ENCODE assay signal across 2 cellular contexts in genomic region chr1:161285113-161285512, GRCh38.
TF ChIP-seq lines count a peak whose summit lies in the region.

No MANE protein-coding gene starts in this region.

TF ChIP-seq in GM23338, 12 proteins besides CTCF, POLR2A, EP300 and RAD21:
- TF ChIP-seq EZH2 (IDR thresholded peaks at IDR 0.05; ENCODE audit: low read depth, unreplicated experiment) (no peak), ETS1 (IDR thresholded peaks at IDR 0.05) (no peak), CREB1 (CRISPR knock-in tag; IDR thresholded peaks at IDR 0.05; ENCODE audit: low read depth) (no peak), JUNB (IDR thresholded peaks at IDR 0.05; ENCODE audit: unreplicated experiment) (no peak), ZNF331 (CRISPR knock-in tag; IDR thresholded peaks at IDR 0.05; ENCODE audit: low read depth) (no peak), ZNF114 (CRISPR knock-in tag; IDR thresholded peaks at IDR 0.05) (no peak), EZH2phosphoT487 (IDR thresholded peaks at IDR 0.05; ENCODE audit: unreplicated experiment) (no peak), NANOG (IDR thresholded peaks at IDR 0.05; ENCODE audit: borderline replicate concordance) (no peak), POLR2AphosphoS5 (IDR thresholded peaks at IDR 0.05; ENCODE audit: low read depth) (no peak), STAT1 (IDR thresholded peaks at IDR 0.05; ENCODE audit: unreplicated experiment) (no peak)

TF ChIP-seq in K562, 482 proteins besides CTCF, POLR2A, EP300 and RAD21:
- TF ChIP-seq ZNF318 (IDR thresholded peaks at IDR 0.05; ENCODE audit: borderline replicate concordance in 1 of 2, low read depth in 1 of 2) (no peak), PKNOX1 (IDR thresholded peaks at IDR 0.05) (no peak), RBBP5 (IDR thresholded peaks at IDR 0.05; ENCODE audit: borderline replicate concordance, insufficient read depth, low read length, poor library complexity, severe bottlenecking) (no peak), TFE3 (CRISPR knock-in tag; IDR thresholded peaks at IDR 0.05) (no peak), PHB (CRISPR knock-in tag; IDR thresholded peaks at IDR 0.05) (no peak), MGA (IDR thresholded peaks at IDR 0.05) (no peak), TGIF2 (CRISPR knock-in tag; IDR thresholded peaks at IDR 0.05) (no peak), CC2D1A (IDR thresholded peaks at IDR 0.05) (no peak), ZNF184 (CRISPR knock-in tag; IDR thresholded peaks at IDR 0.05) (no peak), LARP7 (IDR thresholded peaks at IDR 0.05) (no peak), ZNF23 (CRISPR knock-in tag; IDR thresholded peaks at IDR 0.05) (no peak), SRSF7 (optimal IDR thresholded peaks at IDR 0.05; ENCODE audit: low read depth, low read length) (no peak), POLR3G (IDR thresholded peaks at IDR 0.05; ENCODE audit: extremely low read depth, insufficient read length, insufficient replicate concordance) (no peak)
